Comparison of ENCODE assay signal across 8 cellular contexts in genomic region chr16:86575754-86576557, GRCh38.
DNase-seq lines count a peak whose midpoint lies in the region; ATAC-seq and TF ChIP-seq lines count a peak whose summit lies in the region.

No MANE protein-coding gene starts in this region.

- ATAC-seq in GM18867 (IDR thresholded peaks at IDR 0.05; ENCODE audit: unreplicated experiment), result no peak

- no peak overlapping the region for H3K27ac Mint-ChIP-seq in T-helper 1 cell treated with Interleukin-12 subunit alpha and Interleukin-12 subunit beta and Interleukin-4 antibody, amounts not matched to agents 30 μg/mL and 1 μg/mL, for 36 hours

- peaks cover 0 to 28% (median 0%) of the 10 kb centered on the region in 11 experiments; a peak in 5 of 22 replicates for H4K20me1 ChIP-seq in BLaER1 treated with 17β-estradiol and CSF1 and Interleukin-3, amounts not matched to agents 10 nM and 100 nM

- peak overlapping the region; percentile 48 to 68 (median 58) for H3K4me3 ChIP-seq in BLaER1 treated with 17β-estradiol and CSF1 and Interleukin-3, amounts not matched to agents 10 nM and 100 nM
- peak overlapping the region; percentile 64 for H3K4me3 ChIP-seq in HFF-Myc (replicated peaks; ENCODE audit: low read depth, low read length)

- H3K4me1 ChIP-seq in BLaER1 treated with 17β-estradiol and CSF1 and Interleukin-3, amounts not matched to agents 10 nM and 100 nM, result peaks cover 7 to 38% (median 28%) of the 10 kb centered on the region in 10 experiments

- H3K36me3 Mint-ChIP-seq in T-helper 1 cell treated with Interleukin-12 subunit alpha and Interleukin-12 subunit beta and Interleukin-4 antibody, amounts not matched to agents 30 μg/mL and 1 μg/mL, for 36 hours (ENCODE audit: low read depth), result no peaks in the 10 kb centered on the region

- H3K27ac ChIP-seq in BLaER1 treated with 17β-estradiol and CSF1 and Interleukin-3, amounts not matched to agents 10 nM and 100 nM, result no peak overlapping the region

- no peaks in the 10 kb centered on the region for H3K36me3 ChIP-seq in BLaER1 treated with 17β-estradiol and CSF1 and Interleukin-3, amounts not matched to agents 10 nM and 100 nM

- H3K4me3 Mint-ChIP-seq in T-helper 1 cell treated with Interleukin-12 subunit alpha and Interleukin-12 subunit beta and Interleukin-4 antibody, amounts not matched to agents 30 μg/mL and 1 μg/mL, for 36 hours, result peak overlapping the region; percentile 70

- DNase-seq in HFF-Myc (ENCODE audit: extremely low read depth, low read depth) (peak; percentile 88), cerebellar cortex (ENCODE audit: low spot score) (peak; percentile 72), kidney glomerular epithelial cell (lab: John Stamatoyannopoulos, UW) (peak; percentile 89), cortex of kidney (lab: John Stamatoyannopoulos, UW) (no peak)
- peak; percentile 16 to 39 for DNase-seq in stimulated activated CD4-positive, alpha-beta T cell treated with anti-CD3 and anti-CD28 coated beads, Interleukin-1b, Interleukin-23, amount 100 ng/mL, for 4 hours (ENCODE audit: low read depth in 2 of 2)

- H3K27me3 ChIP-seq in BLaER1 treated with 17β-estradiol and CSF1 and Interleukin-3, amounts not matched to agents 10 nM and 100 nM, result peaks cover 70 to 100% (median 87%) of the 10 kb centered on the region in 11 experiments

- peak overlapping the region; percentile 64 to 87 (median 83) for H3K4me2 ChIP-seq in BLaER1 treated with 17β-estradiol and CSF1 and Interleukin-3, amounts not matched to agents 10 nM and 100 nM

- peaks cover 10% of the 10 kb centered on the region for H3K4me1 Mint-ChIP-seq in T-helper 1 cell treated with Interleukin-12 subunit alpha and Interleukin-12 subunit beta and Interleukin-4 antibody, amounts not matched to agents 30 μg/mL and 1 μg/mL, for 36 hours (ENCODE audit: low read depth)

- peaks cover 0 to 12% (median 3%) of the 10 kb centered on the region in 11 experiments; a peak in 4 of 22 replicates for H3K9me3 ChIP-seq in BLaER1 treated with 17β-estradiol and CSF1 and Interleukin-3, amounts not matched to agents 10 nM and 100 nM (replicated peaks in 1 of 11)

- TF ChIP-seq CTCF in HFF-Myc (IDR thresholded peaks at IDR 0.05; ENCODE audit: low read depth, low read length, missing control alignments), result peak; percentile 80

- H3K27me3 Mint-ChIP-seq in T-helper 1 cell treated with Interleukin-12 subunit alpha and Interleukin-12 subunit beta and Interleukin-4 antibody, amounts not matched to agents 30 μg/mL and 1 μg/mL, for 36 hours (ENCODE audit: low read depth), result peaks cover 66% of the 10 kb centered on the region

- no peaks in the 10 kb centered on the region for H3K9me3 Mint-ChIP-seq in T-helper 1 cell treated with Interleukin-12 subunit alpha and Interleukin-12 subunit beta and Interleukin-4 antibody, amounts not matched to agents 30 μg/mL and 1 μg/mL, for 36 hours

- peak overlapping the region in 7 of 11 experiments; percentile 21 to 55 (median 37); a peak in 11 of 22 replicates for H3K9ac ChIP-seq in BLaER1 treated with 17β-estradiol and CSF1 and Interleukin-3, amounts not matched to agents 10 nM and 100 nM
